ENCODE assay signal across 11 cellular contexts in the genomic region with DNA sequence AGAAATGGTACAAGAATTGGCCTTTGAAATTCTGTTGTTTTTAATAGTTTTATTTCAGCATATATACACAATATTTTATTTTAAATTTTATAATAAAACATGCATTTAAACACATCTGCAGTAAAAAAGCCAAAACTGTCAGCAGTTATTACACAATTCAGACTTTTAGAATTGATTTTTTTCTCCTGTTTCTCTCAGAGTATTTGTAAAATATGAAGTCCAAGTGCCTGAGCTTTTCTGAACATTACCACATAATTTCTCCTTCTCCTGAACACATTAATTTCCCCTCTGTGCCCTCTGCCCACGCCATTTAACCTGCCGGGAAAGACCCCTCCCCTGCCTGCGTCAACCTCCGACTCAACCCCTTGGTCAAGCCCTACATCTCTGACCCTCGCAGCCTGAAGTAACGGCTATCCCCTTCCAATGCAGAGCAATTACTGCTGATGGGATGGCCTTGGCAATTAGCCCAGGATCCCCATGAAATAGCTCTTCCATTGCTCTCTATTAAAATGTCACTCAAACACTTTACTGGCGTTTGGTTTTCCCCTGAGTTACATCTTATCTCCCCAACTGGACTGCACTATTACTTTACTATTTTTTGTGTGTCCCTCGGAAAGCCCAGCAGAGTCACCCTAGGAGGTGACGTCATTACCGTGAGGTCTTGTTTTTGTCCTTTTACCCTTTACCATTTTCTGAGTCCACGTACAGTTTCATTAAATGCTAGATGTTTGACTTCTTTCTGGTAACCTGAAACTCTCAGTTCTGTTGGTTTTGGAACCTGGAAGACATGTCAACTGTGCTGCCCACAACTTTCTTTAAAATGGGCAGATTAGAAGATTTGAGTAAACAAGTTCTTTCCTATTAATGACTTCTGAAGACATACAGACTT.
DNase-seq lines count a peak whose midpoint lies in the region; ATAC-seq and TF ChIP-seq lines count a peak whose summit lies in the region.
"Had no signal": no experiment of that assay in that cellular context is flagged by ENCODE, and none has a peak within 500 bp of the region (broad histone marks: within the 10 kb centered on the region; RNA-seq: fewer than 3 reads in every experiment).

No MANE protein-coding gene starts in this region.

- H3K4me1 ChIP-seq in adipocyte (ENCODE audit: control insufficient read depth, insufficient read depth, low read length), result peaks cover 22% of the 10 kb centered on the region

- H3K4me3 ChIP-seq in adipocyte (ENCODE audit: low read length), result peak overlapping the region; percentile 44

- no peak overlapping the region for H3K9ac ChIP-seq in adipocyte (ENCODE audit: low read length)

- H3K9me3 ChIP-seq in adipocyte (ENCODE audit: control insufficient read depth, low read length), result no peaks in the 10 kb centered on the region
- H3K9me3 ChIP-seq: neutrophil had no signal

- H3K27me3 ChIP-seq in adipocyte (replicated peaks; ENCODE audit: control insufficient read depth, insufficient read depth, low read length), result no peaks in the 10 kb centered on the region

- no peaks in the 10 kb centered on the region for H3K36me3 ChIP-seq in adipocyte (ENCODE audit: control insufficient read depth, insufficient read depth, low read length, severe bottlenecking)
- H3K36me3 ChIP-seq: neutrophil had no signal

- DNase-seq in DMS153 treated with DMSO at 0.1 percent for 48 hours (lab: John Stamatoyannopoulos, UW; ENCODE audit: unreplicated experiment), result peak; percentile 74
- DNase-seq in NCI-H1092 treated with DMSO at 0.1 percent for 48 hours (lab: John Stamatoyannopoulos, UW), result peak; percentile 59
- peak; percentile 37 for DNase-seq in adipocyte (ENCODE audit: low read depth)
- no peak for DNase-seq in omental fat pad (ENCODE audit: low spot score)
- no peak for DNase-seq in DMS114 treated with DMSO at 0.1 percent for 48 hours (lab: John Stamatoyannopoulos, UW; ENCODE audit: unreplicated experiment)
- DNase-seq in CD1c-positive myeloid dendritic cell (ENCODE audit: extremely low spot score), result no peak
- DNase-seq: NCI-H446 treated with DMSO at 0.1 percent for 48 hours; stimulated activated CD4-positive, alpha-beta T cell treated with anti-CD3 and anti-CD28 coated beads, Interleukin-4, amount 100 ng/mL, for 24 hours had no signal

- no peak for TF ChIP-seq CTCF in omental fat pad (IDR thresholded peaks at IDR 0.05)

- ATAC-seq in omental fat pad (ENCODE audit: low FRiP score), result peak; percentile 59
- ATAC-seq in GM18519 (IDR thresholded peaks at IDR 0.05; ENCODE audit: low FRiP score, unreplicated experiment), result no peak
- ATAC-seq in HG03025 (IDR thresholded peaks at IDR 0.05; ENCODE audit: low FRiP score, unreplicated experiment), result no peak

Comparison
In these comparisons a context has a peak if more than half of its experiments do, and no peak if none do; other contexts are left out.
1. DNase-seq: peak in DMS153 treated with DMSO at 0.1 percent for 48 hours (single experiment), NCI-H1092 treated with DMSO at 0.1 percent for 48 hours (single experiment) and adipocyte (single experiment); none in omental fat pad (single experiment), DMS114 treated with DMSO at 0.1 percent for 48 hours (single experiment) and CD1c-positive myeloid dendritic cell (single experiment).